Comparison of ENCODE assay signal across 19 cellular contexts in the genomic region with DNA sequence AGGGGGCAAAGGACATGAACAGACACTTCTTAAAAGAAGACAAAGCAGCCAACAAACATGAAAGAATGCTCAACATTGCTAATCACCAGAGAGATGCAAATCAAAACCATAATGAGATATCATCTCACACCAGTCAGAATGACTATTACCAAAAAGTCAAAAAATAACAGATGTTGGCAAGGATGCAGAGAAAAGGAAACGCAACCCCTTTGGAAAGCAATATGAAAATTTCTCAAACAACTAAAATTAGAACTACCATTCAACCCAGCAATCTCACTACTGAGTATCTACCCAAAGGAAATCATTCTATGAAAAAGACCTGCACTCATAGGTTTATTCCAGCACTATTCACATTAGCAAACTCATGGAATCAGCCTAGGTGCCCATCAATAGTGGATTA. TPM values are rescaled to one million over a fixed set of nuclear protein-coding genes. Genes with fewer than 3 reads are reported as not detected.
DNase-seq lines count a peak whose midpoint lies in the region; ATAC-seq and TF ChIP-seq lines count a peak whose summit lies in the region.
"Had no signal": no experiment of that assay in that cellular context is flagged by ENCODE, and none has a peak within 500 bp of the region (broad histone marks: within the 10 kb centered on the region; RNA-seq: fewer than 3 reads in every experiment).

No MANE protein-coding gene starts in this region.

- no peak for ATAC-seq in activated CD8-positive, alpha-beta memory T cell treated with anti-CD3 and anti-CD28 coated beads, Interleukin-2, amount 10 ng/mL, durations not matched to agents 7 days and 5 days
- ATAC-seq in GM18502 (IDR thresholded peaks at IDR 0.05; ENCODE audit: poor library complexity, unreplicated experiment) (peak; percentile 64), HG03432 (IDR thresholded peaks at IDR 0.05; ENCODE audit: unreplicated experiment) (peak; percentile 58), upper lobe of left lung (ENCODE audit: low FRiP score in 2 of 2) (no peak)

- TF ChIP-seq POLR2A in upper lobe of left lung (IDR thresholded peaks at IDR 0.05): no peak

- no peaks in the 10 kb centered on the region for H3K9me3 ChIP-seq in upper lobe of left lung

- no peaks in the 10 kb centered on the region for H3K27me3 Mint-ChIP-seq in activated CD8-positive, alpha-beta memory T cell treated with anti-CD3 and anti-CD28 coated beads, Interleukin-2, amount 10 ng/mL, durations not matched to agents 7 days and 5 days

- TF ChIP-seq CTCF in fibroblast of villous mesenchyme (IDR thresholded peaks at IDR 0.05; ENCODE audit: insufficient read depth, low read depth, low read length) (no peak), upper lobe of left lung (IDR thresholded peaks at IDR 0.05) (no peak)

- H3K4me1 ChIP-seq in upper lobe of left lung: no peaks in the 10 kb centered on the region

- no peak overlapping the region for H3K4me3 ChIP-seq in fibroblast of villous mesenchyme (ENCODE audit: low read depth, low read length)
- H3K4me3 ChIP-seq in upper lobe of left lung: no peak overlapping the region

- no peak overlapping the region for H3K27ac ChIP-seq in upper lobe of left lung

- peaks cover 62% of the 10 kb centered on the region for H3K36me3 Mint-ChIP-seq in activated CD8-positive, alpha-beta memory T cell treated with anti-CD3 and anti-CD28 coated beads, Interleukin-2, amount 10 ng/mL, durations not matched to agents 7 days and 5 days

- no peak overlapping the region for H3K4me3 Mint-ChIP-seq in activated CD8-positive, alpha-beta memory T cell treated with anti-CD3 and anti-CD28 coated beads, Interleukin-2, amount 10 ng/mL, durations not matched to agents 7 days and 5 days
- H3K4me3 Mint-ChIP-seq: CD14-positive monocyte had no signal

- peaks cover 13% of the 10 kb centered on the region for H3K4me1 Mint-ChIP-seq in activated CD8-positive, alpha-beta memory T cell treated with anti-CD3 and anti-CD28 coated beads, Interleukin-2, amount 10 ng/mL, durations not matched to agents 7 days and 5 days

- peak overlapping the region; percentile 6 for H3K27ac Mint-ChIP-seq in activated CD8-positive, alpha-beta memory T cell treated with anti-CD3 and anti-CD28 coated beads, Interleukin-2, amount 10 ng/mL, durations not matched to agents 7 days and 5 days
- H3K27ac Mint-ChIP-seq: CD14-positive monocyte had no signal

- peaks cover 2% of the 10 kb centered on the region for H3K9me3 Mint-ChIP-seq in activated CD8-positive, alpha-beta memory T cell treated with anti-CD3 and anti-CD28 coated beads, Interleukin-2, amount 10 ng/mL, durations not matched to agents 7 days and 5 days (ENCODE audit: low read depth)

- CTCF ChIA-PET in activated CD8-positive, alpha-beta memory T cell treated with anti-CD3 and anti-CD28 coated beads, Interleukin-2, amount 10 ng/mL, durations not matched to agents 7 days and 5 days (lab: Charles Lee): no interaction called here

- H3K27me3 ChIP-seq in upper lobe of left lung: no peaks in the 10 kb centered on the region

- 69 to 87% methylated on average over 1 of the region's 1 CpG for WGBS in upper lobe of left lung, 2 donors

- TF ChIP-seq EP300 in upper lobe of left lung (IDR thresholded peaks at IDR 0.05): no peak

- peaks cover 4 to 40% (median 16%) of the 10 kb centered on the region in 4 donors for H3K36me3 ChIP-seq in upper lobe of left lung

- no peak for DNase-seq in activated CD8-positive, alpha-beta memory T cell treated with anti-CD3 and anti-CD28 coated beads, Interleukin-2, amount 10 ng/mL, durations not matched to agents 7 days and 5 days
- no peak for DNase-seq in activated CD8-positive, alpha-beta memory T cell treated with anti-CD3 and anti-CD28 coated beads, Interleukin-2, amount 50 U/mL, for 4 hours
- DNase-seq in fibroblast of villous mesenchyme (ENCODE audit: low read depth): peak; percentile 28
- DNase-seq in globus pallidus (ENCODE audit: low spot score): no peak
- no peak for DNase-seq in upper lobe of left lung
- no peak for DNase-seq in cerebellar cortex (ENCODE audit: low spot score)
- DNase-seq: COR-L47, DMS153, EL, Karpas-422, MM.1S, NCI-H1105, NCI-H187, NCI-H446 treated with DMSO at 0.1 percent for 48 hours, NCI-H748 treated with DMSO at 0.1 percent for 48 hours had no signal

RNA-seq across cellular contexts. Expression of a gene that starts 25.6 kb away (rescaled TPM):
- 10 to 100 TPM; 22.2 to 27.6 TPM for total RNA-seq in activated CD8-positive, alpha-beta memory T cell treated with anti-CD3 and anti-CD28 coated beads, Interleukin-2, amount 10 ng/mL, durations not matched to agents 7 days and 5 days
- total RNA-seq in fibroblast of villous mesenchyme: 13.0 and 13.5 TPM in 2 replicates
- 10 to 100 TPM in 4 of 6 donors, 1 to 10 TPM in 2; 3.9 to 29.3 (median 11.0) TPM for total RNA-seq in upper lobe of left lung

RNA-seq across cellular contexts. Expression of a gene that starts 53.2 kb away (rescaled TPM):
- total RNA-seq in activated CD8-positive, alpha-beta memory T cell treated with anti-CD3 and anti-CD28 coated beads, Interleukin-2, amount 10 ng/mL, durations not matched to agents 7 days and 5 days: under 1 TPM in 1 of 2 experiments, not detected in 1; 0.61 TPM
- total RNA-seq in fibroblast of villous mesenchyme (not detected in 2 replicates), upper lobe of left lung (not detected)
- total RNA-seq: RPMI7951 had no signal

Comparison
In these comparisons a context has a peak if more than half of its experiments do, and no peak if none do; other contexts are left out.
1. ATAC-seq: peak in GM18502 (single experiment) and HG03432 (single experiment); none in activated CD8-positive, alpha-beta memory T cell treated with anti-CD3 and anti-CD28 coated beads, Interleukin-2, amount 10 ng/mL, durations not matched to agents 7 days and 5 days (single experiment) and upper lobe of left lung (0 of 2).